In genomic region chr14:55556929-55557623, GRCh38 we compare ENCODE assay signal across 8 cellular contexts. TPM values are rescaled to one million over a fixed set of nuclear protein-coding genes. Genes with fewer than 3 reads are reported as not detected.
DNase-seq lines count a peak whose midpoint lies in the region; ATAC-seq and TF ChIP-seq lines count a peak whose summit lies in the region.

No MANE protein-coding gene starts in this region.

- POLR2A ChIA-PET in activated CD4-positive, alpha-beta memory T cell treated with anti-CD3 and anti-CD28 coated beads for 36 hours (lab: Charles Lee): no interaction called here

- peaks cover 2% of the 10 kb centered on the region for H3K4me1 ChIP-seq in ovary (ENCODE audit: insufficient read depth)

- no peaks in the 10 kb centered on the region for H3K9me3 ChIP-seq in ovary

- H3K27ac Mint-ChIP-seq in activated CD4-positive, alpha-beta memory T cell treated with anti-CD3 and anti-CD28 coated beads for 36 hours: no peak overlapping the region
- H3K27ac Mint-ChIP-seq in activated T-helper 1 cell treated with anti-CD3 and anti-CD28 coated beads, Interleukin-12 subunit alpha, Interleukin-12 subunit beta, Interleukin-2, Interleukin-4 antibody, amounts not matched to agents 30 ng/mL and 10 ng/mL and 1 ng/mL, durations not matched to agents 14 hours and 24 hours and 36 hours: no peak overlapping the region

- no peak for TF ChIP-seq CTCF in ovary (IDR thresholded peaks at IDR 0.05)

- TF ChIP-seq POLR2A in ovary (IDR thresholded peaks at IDR 0.05): no peak

- intact Hi-C loops in ovary (cut with DNase I): no loop called here
- intact Hi-C loops in activated CD4-positive, alpha-beta memory T cell treated with anti-CD3 and anti-CD28 coated beads for 36 hours (cut with micrococcal nuclease): no loop called here
- intact Hi-C loops in activated T-helper 1 cell treated with anti-CD3 and anti-CD28 coated beads, Interleukin-12 subunit alpha, Interleukin-12 subunit beta, Interleukin-2, Interleukin-4 antibody, amounts not matched to agents 30 ng/mL and 10 ng/mL and 1 ng/mL, durations not matched to agents 14 hours and 24 hours and 36 hours (cut with micrococcal nuclease): no loop called here

- 70 to 75% (median 73%) methylated on average over 3 of the region's 3 CpGs for WGBS in ovary, 3 donors

- H3K27ac ChIP-seq in ovary: no peak overlapping the region

- H3K36me3 ChIP-seq in ovary: no peaks in the 10 kb centered on the region

- no peaks in the 10 kb centered on the region for H3K27me3 Mint-ChIP-seq in activated CD4-positive, alpha-beta memory T cell treated with anti-CD3 and anti-CD28 coated beads for 36 hours
- H3K27me3 Mint-ChIP-seq in activated T-helper 1 cell treated with anti-CD3 and anti-CD28 coated beads, Interleukin-12 subunit alpha, Interleukin-12 subunit beta, Interleukin-2, Interleukin-4 antibody, amounts not matched to agents 30 ng/mL and 10 ng/mL and 1 ng/mL, durations not matched to agents 14 hours and 24 hours and 36 hours (ENCODE audit: insufficient read depth): no peaks in the 10 kb centered on the region

- H3K9me3 Mint-ChIP-seq in activated CD4-positive, alpha-beta memory T cell treated with anti-CD3 and anti-CD28 coated beads for 36 hours: peaks cover 7% of the 10 kb centered on the region
- no peaks in the 10 kb centered on the region for H3K9me3 Mint-ChIP-seq in activated T-helper 1 cell treated with anti-CD3 and anti-CD28 coated beads, Interleukin-12 subunit alpha, Interleukin-12 subunit beta, Interleukin-2, Interleukin-4 antibody, amounts not matched to agents 30 ng/mL and 10 ng/mL and 1 ng/mL, durations not matched to agents 14 hours and 24 hours and 36 hours

- CTCF ChIA-PET in activated CD4-positive, alpha-beta memory T cell treated with anti-CD3 and anti-CD28 coated beads for 36 hours (lab: Charles Lee): interaction anchor here (0.6 to 1.2 kb wide), 2 partner anchors 11 to 304 kb away, joined by 3 to 4 read pairs; no protein-coding TSS in a partner anchor

- DNase-seq in ELR (ENCODE audit: low read depth) (peak; percentile 78), NCI-H510A treated with DMSO at 0.1 percent for 48 hours (lab: John Stamatoyannopoulos, UW) (peak; percentile 67), fibroblast of gingiva (ENCODE audit: low read depth) (peak; percentile 97), ovary (peak in 4 of 5 donors; percentile 22 to 55 (median 36))
- DNase-seq in activated CD4-positive, alpha-beta memory T cell treated with anti-CD3 and anti-CD28 coated beads for 36 hours: no peak
- DNase-seq in activated T-helper 1 cell treated with anti-CD3 and anti-CD28 coated beads, Interleukin-12 subunit alpha, Interleukin-12 subunit beta, Interleukin-2, Interleukin-4 antibody, amounts not matched to agents 30 ng/mL and 10 ng/mL and 1 ng/mL, durations not matched to agents 14 hours and 24 hours and 36 hours (ENCODE audit: low spot score): no peak

- no peaks in the 10 kb centered on the region for H3K27me3 ChIP-seq in ovary

- TF ChIP-seq EP300 in ovary (IDR thresholded peaks at IDR 0.05): no peak

- H3K4me1 Mint-ChIP-seq in activated CD4-positive, alpha-beta memory T cell treated with anti-CD3 and anti-CD28 coated beads for 36 hours (ENCODE audit: low read depth): no peaks in the 10 kb centered on the region
- no peaks in the 10 kb centered on the region for H3K4me1 Mint-ChIP-seq in activated T-helper 1 cell treated with anti-CD3 and anti-CD28 coated beads, Interleukin-12 subunit alpha, Interleukin-12 subunit beta, Interleukin-2, Interleukin-4 antibody, amounts not matched to agents 30 ng/mL and 10 ng/mL and 1 ng/mL, durations not matched to agents 14 hours and 24 hours and 36 hours (ENCODE audit: low read depth)

- no peak overlapping the region for H3K4me3 ChIP-seq in ovary

- ATAC-seq in GM19397 (IDR thresholded peaks at IDR 0.05; ENCODE audit: unreplicated experiment): no peak
- ATAC-seq in GM21786 (IDR thresholded peaks at IDR 0.05; ENCODE audit: unreplicated experiment): no peak

- peaks cover 5% of the 10 kb centered on the region for H3K36me3 Mint-ChIP-seq in activated CD4-positive, alpha-beta memory T cell treated with anti-CD3 and anti-CD28 coated beads for 36 hours
- H3K36me3 Mint-ChIP-seq in activated T-helper 1 cell treated with anti-CD3 and anti-CD28 coated beads, Interleukin-12 subunit alpha, Interleukin-12 subunit beta, Interleukin-2, Interleukin-4 antibody, amounts not matched to agents 30 ng/mL and 10 ng/mL and 1 ng/mL, durations not matched to agents 14 hours and 24 hours and 36 hours (ENCODE audit: low read depth): no peaks in the 10 kb centered on the region

- H3K4me3 Mint-ChIP-seq in activated CD4-positive, alpha-beta memory T cell treated with anti-CD3 and anti-CD28 coated beads for 36 hours: no peak overlapping the region
- H3K4me3 Mint-ChIP-seq in activated T-helper 1 cell treated with anti-CD3 and anti-CD28 coated beads, Interleukin-12 subunit alpha, Interleukin-12 subunit beta, Interleukin-2, Interleukin-4 antibody, amounts not matched to agents 30 ng/mL and 10 ng/mL and 1 ng/mL, durations not matched to agents 14 hours and 24 hours and 36 hours: no peak overlapping the region

RNA-seq across cellular contexts. Expression of gene KTN1, which starts 22.9 kb away (rescaled TPM):
- total RNA-seq in ovary: 100 to 1,000 TPM in 6 of 7 donors, 10 to 100 TPM in 1; 98.0 to 144 (median 129) TPM
- polyA plus RNA-seq in ovary: 100 to 1,000 TPM in 1 of 2 donors, 10 to 100 TPM in 1; 84.4 to 107 TPM
- total RNA-seq in activated CD4-positive, alpha-beta memory T cell treated with anti-CD3 and anti-CD28 coated beads for 36 hours: 100 to 1,000 TPM; 126 to 134 TPM
- total RNA-seq in activated T-helper 1 cell treated with anti-CD3 and anti-CD28 coated beads, Interleukin-12 subunit alpha, Interleukin-12 subunit beta, Interleukin-2, Interleukin-4 antibody, amounts not matched to agents 30 ng/mL and 10 ng/mL and 1 ng/mL, durations not matched to agents 14 hours and 24 hours and 36 hours: 123 and 135 TPM in 2 replicates

Comparison
In these comparisons a context has a peak if more than half of its experiments do, and no peak if none do; other contexts are left out.
1. DNase-seq: peak in ELR (single experiment), NCI-H510A treated with DMSO at 0.1 percent for 48 hours (single experiment), fibroblast of gingiva (single experiment) and ovary (4 of 5); none in activated CD4-positive, alpha-beta memory T cell treated with anti-CD3 and anti-CD28 coated beads for 36 hours (single experiment) and activated T-helper 1 cell treated with anti-CD3 and anti-CD28 coated beads, Interleukin-12 subunit alpha, Interleukin-12 subunit beta, Interleukin-2, Interleukin-4 antibody, amounts not matched to agents 30 ng/mL and 10 ng/mL and 1 ng/mL, durations not matched to agents 14 hours and 24 hours and 36 hours (single experiment).